20 cellular contexts compared by ENCODE assay signal in genomic region chr2:210132239-210132638, GRCh38. TPM values are rescaled to one million over a fixed set of nuclear protein-coding genes. Genes with fewer than 3 reads are reported as not detected.
DNase-seq lines count a peak whose midpoint lies in the region; ATAC-seq and FAIRE-seq lines count a peak whose summit lies in the region.
"Had no signal": no experiment of that assay in that cellular context is flagged by ENCODE, and none has a peak within 500 bp of the region (broad histone marks: within the 10 kb centered on the region; RNA-seq: fewer than 3 reads in every experiment).

No MANE protein-coding gene starts in this region.

- DNase-seq in activated T-cell treated with anti-CD3 and anti-CD28 coated beads, Interleukin-2, amount 50 U/mL, for 72 hours, result no peak
- DNase-seq in activated T-cell treated with anti-CD3 and anti-CD28 coated beads, Interleukin-2, amount 50 U/mL, for 4 hours, result no peak
- no peak for DNase-seq in GM19239 (ENCODE audit: insufficient read length, low spot score)
- DNase-seq in stimulated activated effector memory CD8-positive, alpha-beta T cell treated with anti-CD3 and anti-CD28 coated beads, Interleukin-12 subunit alpha, Interleukin-12 subunit beta, amount 100 ng/mL, for 72 hours (ENCODE audit: low spot score in 2 of 2), result no peak
- DNase-seq in DMS153 treated with DMSO at 0.1 percent for 48 hours (lab: John Stamatoyannopoulos, UW; ENCODE audit: unreplicated experiment), result no peak
- DNase-seq in H4 (ENCODE audit: low spot score), result no peak
- DNase-seq: 8988T; CD8-positive, alpha-beta T cell; KG1; NCI-H1092 treated with DMSO at 0.1 percent for 48 hours; NCI-H1436 treated with DMSO at 0.1 percent for 48 hours; NCI-H1930; NCI-H2171; NCI-H345; NCI-H524; NCI-H774; NK-92 treated with Interleukin-12 subunit alpha and Interleukin-12 subunit beta, amount 100 ng/mL, for 24 hours had no signal

- H3K9me3 Mint-ChIP-seq in activated T-cell treated with anti-CD3 and anti-CD28 coated beads, Interleukin-2, amount 50 U/mL, for 72 hours, result no peaks in the 10 kb centered on the region
- H3K9me3 Mint-ChIP-seq in activated T-cell treated with anti-CD3 and anti-CD28 coated beads, Interleukin-2, amount 50 U/mL, for 4 hours, result no peaks in the 10 kb centered on the region
- H3K9me3 Mint-ChIP-seq in stimulated activated effector memory CD8-positive, alpha-beta T cell treated with anti-CD3 and anti-CD28 coated beads, Interleukin-12 subunit alpha, Interleukin-12 subunit beta, amount 100 ng/mL, for 72 hours, result peaks cover 2% of the 10 kb centered on the region

- H3K36me3 Mint-ChIP-seq in activated T-cell treated with anti-CD3 and anti-CD28 coated beads, Interleukin-2, amount 50 U/mL, for 72 hours (ENCODE audit: insufficient read depth in 2 of 2), result peaks cover 0 to 3% of the 10 kb centered on the region in 2 donors
- H3K36me3 Mint-ChIP-seq in activated T-cell treated with anti-CD3 and anti-CD28 coated beads, Interleukin-2, amount 50 U/mL, for 4 hours (ENCODE audit: insufficient read depth), result peaks cover 8% of the 10 kb centered on the region
- peaks cover 5% of the 10 kb centered on the region for H3K36me3 Mint-ChIP-seq in stimulated activated effector memory CD8-positive, alpha-beta T cell treated with anti-CD3 and anti-CD28 coated beads, Interleukin-12 subunit alpha, Interleukin-12 subunit beta, amount 100 ng/mL, for 72 hours

- ATAC-seq in activated T-cell treated with anti-CD3 and anti-CD28 coated beads, Interleukin-2, amount 50 U/mL, for 72 hours (replicated peaks in 1 of 2), result peak; percentile 9 to 49
- ATAC-seq in activated T-cell treated with anti-CD3 and anti-CD28 coated beads, Interleukin-2, amount 50 U/mL, for 4 hours, result no peak
- ATAC-seq in HG03139 (IDR thresholded peaks at IDR 0.05; ENCODE audit: unreplicated experiment), result peak; percentile 56
- ATAC-seq in stimulated activated effector memory CD8-positive, alpha-beta T cell treated with anti-CD3 and anti-CD28 coated beads, Interleukin-12 subunit alpha, Interleukin-12 subunit beta, amount 100 ng/mL, for 72 hours, result peak; percentile 61
- ATAC-seq: CD8-positive, alpha-beta T cell; Panc1 had no signal

- H3K4me3 Mint-ChIP-seq in activated T-cell treated with anti-CD3 and anti-CD28 coated beads, Interleukin-2, amount 50 U/mL, for 72 hours, result no peak overlapping the region
- H3K4me3 Mint-ChIP-seq in activated T-cell treated with anti-CD3 and anti-CD28 coated beads, Interleukin-2, amount 50 U/mL, for 4 hours, result no peak overlapping the region
- no peak overlapping the region for H3K4me3 Mint-ChIP-seq in stimulated activated effector memory CD8-positive, alpha-beta T cell treated with anti-CD3 and anti-CD28 coated beads, Interleukin-12 subunit alpha, Interleukin-12 subunit beta, amount 100 ng/mL, for 72 hours
- H3K4me3 Mint-ChIP-seq: CD8-positive, alpha-beta T cell; T-helper 1 cell treated with Interleukin-12 subunit alpha and Interleukin-12 subunit beta and Interleukin-4 antibody, amounts not matched to agents 30 μg/mL and 1 μg/mL, for 36 hours had no signal

- H3K27me3 Mint-ChIP-seq in activated T-cell treated with anti-CD3 and anti-CD28 coated beads, Interleukin-2, amount 50 U/mL, for 72 hours (ENCODE audit: low read depth), result no peaks in the 10 kb centered on the region
- no peaks in the 10 kb centered on the region for H3K27me3 Mint-ChIP-seq in activated T-cell treated with anti-CD3 and anti-CD28 coated beads, Interleukin-2, amount 50 U/mL, for 4 hours (ENCODE audit: low read depth)

- no peak overlapping the region for H3K27ac Mint-ChIP-seq in activated T-cell treated with anti-CD3 and anti-CD28 coated beads, Interleukin-2, amount 50 U/mL, for 72 hours
- no peak overlapping the region for H3K27ac Mint-ChIP-seq in stimulated activated effector memory CD8-positive, alpha-beta T cell treated with anti-CD3 and anti-CD28 coated beads, Interleukin-12 subunit alpha, Interleukin-12 subunit beta, amount 100 ng/mL, for 72 hours
- H3K27ac Mint-ChIP-seq: CD8-positive, alpha-beta T cell; T-helper 1 cell treated with Interleukin-12 subunit alpha and Interleukin-12 subunit beta and Interleukin-4 antibody, amounts not matched to agents 30 μg/mL and 1 μg/mL, for 36 hours had no signal

- peaks cover 5% of the 10 kb centered on the region for H3K4me1 Mint-ChIP-seq in activated T-cell treated with anti-CD3 and anti-CD28 coated beads, Interleukin-2, amount 50 U/mL, for 72 hours (ENCODE audit: low read depth)
- H3K4me1 Mint-ChIP-seq in activated T-cell treated with anti-CD3 and anti-CD28 coated beads, Interleukin-2, amount 50 U/mL, for 4 hours (ENCODE audit: low read depth), result peaks cover 5% of the 10 kb centered on the region
- no peaks in the 10 kb centered on the region for H3K4me1 Mint-ChIP-seq in stimulated activated effector memory CD8-positive, alpha-beta T cell treated with anti-CD3 and anti-CD28 coated beads, Interleukin-12 subunit alpha, Interleukin-12 subunit beta, amount 100 ng/mL, for 72 hours

- FAIRE-seq in GM19239 (lab: Jason Lieb, UNC), result peak; percentile 68

RNA-seq across cellular contexts. Expression of gene KANSL1L, which starts 39.0 kb away (rescaled TPM):
- 10 to 100 TPM in 1 of 2 donors, 1 to 10 TPM in 1; 7.8 to 10.5 TPM for total RNA-seq in activated T-cell treated with anti-CD3 and anti-CD28 coated beads, Interleukin-2, amount 50 U/mL, for 72 hours
- 1 to 10 TPM; 1.5 to 2.7 (median 2.3) TPM for total RNA-seq in activated T-cell treated with anti-CD3 and anti-CD28 coated beads, Interleukin-2, amount 50 U/mL, for 4 hours
- 2.3 and 5.4 TPM in 2 replicates for total RNA-seq in H4 (2014; rRNA removed; shearing (Covaris generic))

Comparison
In these comparisons a context has a peak if more than half of its experiments do, and no peak if none do; other contexts are left out.
1. ATAC-seq: peak in activated T-cell treated with anti-CD3 and anti-CD28 coated beads, Interleukin-2, amount 50 U/mL, for 72 hours (2 of 2), HG03139 (single experiment) and stimulated activated effector memory CD8-positive, alpha-beta T cell treated with anti-CD3 and anti-CD28 coated beads, Interleukin-12 subunit alpha, Interleukin-12 subunit beta, amount 100 ng/mL, for 72 hours (single experiment); none in activated T-cell treated with anti-CD3 and anti-CD28 coated beads, Interleukin-2, amount 50 U/mL, for 4 hours (0 of 2).